ENCODE assay signal across 8 cellular contexts in the genomic region with DNA sequence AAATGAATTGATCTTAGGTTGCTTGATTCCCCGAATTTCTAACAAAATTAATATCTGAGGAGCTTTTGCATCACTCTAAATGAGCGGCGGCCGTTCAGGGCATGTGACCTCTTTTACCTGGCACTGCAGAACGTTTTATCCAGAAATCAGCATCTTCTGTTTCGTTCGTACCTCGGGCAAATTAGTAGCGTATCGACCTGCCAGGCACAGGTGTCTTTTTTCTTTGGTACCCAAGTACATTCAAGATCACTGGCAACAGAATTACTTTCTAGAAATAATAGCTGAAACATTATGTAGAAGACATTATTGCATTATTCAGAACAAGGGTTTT. TPM values are rescaled to one million over a fixed set of nuclear protein-coding genes. Genes with fewer than 3 reads are reported as not detected.
DNase-seq lines count a peak whose midpoint lies in the region; ATAC-seq and TF ChIP-seq lines count a peak whose summit lies in the region.

No MANE protein-coding gene starts in this region.

- no peak overlapping the region for H3K27ac ChIP-seq in KMS-11

- H3K9me3 ChIP-seq in BE2C, result no peaks in the 10 kb centered on the region

- DNase-seq in BE2C (no peak), cerebellar cortex (ENCODE audit: low spot score) (peak; percentile 57), naive B cell (no peak), HCEC 1CT (no peak), iPS-NIHi11 (ENCODE audit: low spot score) (no peak), NCI-H1694 treated with DMSO at 0.1 percent for 48 hours (lab: John Stamatoyannopoulos, UW) (no peak)

- no peak for TF ChIP-seq CTCF in BE2C (IDR thresholded peaks at IDR 0.05; ENCODE audit: low read depth, low read length)
- no peak for TF ChIP-seq CTCF in KMS-11 (conservative IDR thresholded peaks at IDR 0.05; ENCODE audit: low read depth, low read length)

- H3K27me3 ChIP-seq in BE2C (peaks cover 46% of the 10 kb centered on the region), KMS-11 (ENCODE audit: insufficient read depth, low read depth) (no peaks in the 10 kb centered on the region)

- H3K27ac Mint-ChIP-seq in naive B cell, result peak overlapping the region; percentile 85 to 97 (median 94)

- no peaks in the 10 kb centered on the region for H4K20me1 ChIP-seq in KMS-11 (ENCODE audit: insufficient read depth)

- peaks cover 28% of the 10 kb centered on the region; the same call in 1 of the 2 replicates for H3K79me2 ChIP-seq in KMS-11 (ENCODE audit: insufficient read depth, low read depth)

- ATAC-seq in naive B cell (ENCODE audit: low read depth in 2 of 2), result no peak
- ATAC-seq in GM21515 (IDR thresholded peaks at IDR 0.05; ENCODE audit: unreplicated experiment), result no peak

- H3K4me1 ChIP-seq in BE2C, result no peaks in the 10 kb centered on the region; the same call in 1 of the 2 replicates
- peaks cover 21% of the 10 kb centered on the region for H3K4me1 ChIP-seq in KMS-11 (ENCODE audit: low read depth, poor library complexity, severe bottlenecking)

- no peaks in the 10 kb centered on the region for H3K27me3 Mint-ChIP-seq in naive B cell

- H3K4me3 Mint-ChIP-seq in naive B cell, result peak overlapping the region; percentile 80 to 97 (median 93)

- H3K4me3 ChIP-seq in BE2C (ENCODE audit: low read depth, low read length), result peak overlapping the region; percentile 58
- no peak overlapping the region for H3K4me3 ChIP-seq in KMS-11 (IDR thresholded peaks at IDR 0.05; ENCODE audit: insufficient read depth, low read depth, low read length)

- H3K4me1 Mint-ChIP-seq in naive B cell, result peaks cover 55 to 71% (median 69%) of the 10 kb centered on the region in 3 donors

- peak overlapping the region; percentile 62 for H3K4me2 ChIP-seq in KMS-11

- H3K36me3 ChIP-seq in BE2C (no peaks in the 10 kb centered on the region), KMS-11 (ENCODE audit: insufficient read depth) (no peaks in the 10 kb centered on the region)

- no peaks in the 10 kb centered on the region for H3K9me3 Mint-ChIP-seq in naive B cell

- no peaks in the 10 kb centered on the region for H3K36me3 Mint-ChIP-seq in naive B cell

- peak overlapping the region; percentile 86 for H2AFZ ChIP-seq in KMS-11 (ENCODE audit: low read depth)

- peak overlapping the region; percentile 79; the same call in 1 of the 2 replicates for H3K9ac ChIP-seq in KMS-11

RNA-seq across cellular contexts. Expression of gene KLHL2, which starts 0.9 kb away (rescaled TPM):
- 4.5 TPM for polyA plus RNA-seq in BE2C (2012; ENCODE audit: insufficient read depth, insufficient read length, low read depth)
- polyA plus RNA-seq in naive B cell (ENCODE audit: low read depth in 6 of 6), result 10 to 100 TPM in 3 of 6 donors, 1 to 10 TPM in 3; 2.6 to 17.6 (median 10.2) TPM
